Comparison of ENCODE assay signal across 8 cellular contexts in the genomic region with DNA sequence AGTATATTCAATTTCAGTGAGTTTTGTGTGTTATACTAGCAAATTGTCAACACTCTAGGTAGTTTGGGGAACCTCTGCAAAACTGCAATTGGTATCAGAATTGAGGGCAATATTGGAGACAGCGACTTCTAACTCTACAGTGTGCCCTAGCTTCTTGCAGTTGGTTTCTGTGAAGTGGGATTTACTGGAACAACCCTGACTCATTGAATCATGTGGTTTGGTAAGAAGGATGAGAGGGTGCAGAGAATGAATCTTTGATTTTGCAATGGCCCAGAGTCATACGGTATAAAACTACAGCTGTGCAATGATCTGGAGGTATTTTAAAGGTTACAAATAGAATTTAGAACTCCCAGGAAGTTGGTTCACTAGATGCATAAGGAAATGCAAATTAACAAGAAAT.
A peak's percentile ranks its signal among the peaks of the same experiment; 100 is the strongest.
DNase-seq lines count a peak whose midpoint lies in the region; ATAC-seq, FAIRE-seq and TF ChIP-seq lines count a peak whose summit lies in the region.

No MANE protein-coding gene starts in this region.

- H3K27me3 Mint-ChIP-seq in activated T-helper 2 cell treated with anti-CD3 and anti-CD28 coated beads, Interferon-gamma antibody, Interleukin-2, Interleukin-4, amounts not matched to agents 10 μg/mL and 5 μg/mL and 100 μg/mL, durations not matched to agents 14 hours and 24 hours and 36 hours (ENCODE audit: low read depth) = no peaks in the 10 kb centered on the region

- H3K9me1 ChIP-seq in IMR-90 (ENCODE audit: insufficient read depth, low read length) = no peaks in the 10 kb centered on the region

- TF ChIP-seq CTCF in AG10803 (conservative IDR thresholded peaks at IDR 0.05; ENCODE audit: low read length) (no peak), IMR-90 (conservative IDR thresholded peaks at IDR 0.05; ENCODE audit: low read depth, low read length) (no peak), kidney (IDR thresholded peaks at IDR 0.05; ENCODE audit: borderline replicate concordance, extremely low read depth, insufficient read depth) (no peak), tibial nerve (IDR thresholded peaks at IDR 0.05) (no peak), vagina (IDR thresholded peaks at IDR 0.05) (no peak)

- no peak overlapping the region for H3K23ac ChIP-seq in IMR-90 (ENCODE audit: low read depth, low read length)

- POLR2A ChIA-PET in IMR-90 (lab: Charles Lee; ENCODE audit: unreplicated experiment) = no interaction called here

- DNase-seq in AG10803 (ENCODE audit: low read depth) (peak; percentile 65), IMR-90 (peak; percentile 69), kidney (no peak), tibial nerve (ENCODE audit: low spot score in 2 of 2) (no peak), vagina (ENCODE audit: extremely low spot score in 2 of 2) (no peak)
- DNase-seq in activated T-helper 2 cell treated with anti-CD3 and anti-CD28 coated beads, Interferon-gamma antibody, Interleukin-2, Interleukin-4, amounts not matched to agents 10 μg/mL and 5 μg/mL and 100 μg/mL, durations not matched to agents 14 hours and 24 hours and 36 hours (ENCODE audit: low spot score) = no peak

- no peaks in the 10 kb centered on the region for H4K20me1 ChIP-seq in IMR-90 (ENCODE audit: insufficient read depth, low read length)

- H3K9me3 Mint-ChIP-seq in activated T-helper 2 cell treated with anti-CD3 and anti-CD28 coated beads, Interferon-gamma antibody, Interleukin-2, Interleukin-4, amounts not matched to agents 10 μg/mL and 5 μg/mL and 100 μg/mL, durations not matched to agents 14 hours and 24 hours and 36 hours = no peaks in the 10 kb centered on the region

- no peak overlapping the region for H3K9ac ChIP-seq in IMR-90 (ENCODE audit: low read depth, low read length)
- H3K9ac ChIP-seq in kidney (ENCODE audit: low read length in 2 of 2) = no peak overlapping the region

- H2AK5ac ChIP-seq in IMR-90 (ENCODE audit: low read depth, low read length) = no peak overlapping the region

- H2BK15ac ChIP-seq in IMR-90 (ENCODE audit: low read depth, low read length) = no peak overlapping the region

- H2BK20ac ChIP-seq in IMR-90 (ENCODE audit: low read depth, low read length) = no peak overlapping the region

- H3K4me3 ChIP-seq in AG10803 (ENCODE audit: low read length) (no peak overlapping the region), IMR-90 (ENCODE audit: insufficient read depth, low read depth, low read length) (no peak overlapping the region), kidney (ENCODE audit: low read length in 2 of 2) (peak overlapping the region; percentile 57 to 64), tibial nerve (peak overlapping the region in 2 of 4 donors; percentile 21 to 24), vagina (no peak overlapping the region)

- ATAC-seq in IMR-90 (ENCODE audit: low read depth) (peak; percentile 62), GM21390 (IDR thresholded peaks at IDR 0.05; ENCODE audit: unreplicated experiment) (no peak), GM21526 (IDR thresholded peaks at IDR 0.05; ENCODE audit: low FRiP score, unreplicated experiment) (no peak)

- in situ Hi-C loops in IMR-90 (cut with MboI; ENCODE audit: low sequenced_read_pairs) = no loop called here

- no peak overlapping the region for H4K5ac ChIP-seq in IMR-90 (ENCODE audit: low read depth, low read length)

- no peaks in the 10 kb centered on the region for H3K79me1 ChIP-seq in IMR-90 (ENCODE audit: low read depth in 1 of 2, low read length in 2 of 2)

- H2AK9ac ChIP-seq in IMR-90 (replicated peaks; ENCODE audit: low read depth, low read length, poor library complexity) = no peak overlapping the region

- no peaks in the 10 kb centered on the region for H3K9me3 ChIP-seq in IMR-90 (ENCODE audit: control insufficient read depth, insufficient read depth, low read length)
- no peaks in the 10 kb centered on the region for H3K9me3 ChIP-seq in kidney (ENCODE audit: control insufficient read depth in 1 of 2, low read length in 2 of 2)
- H3K9me3 ChIP-seq in tibial nerve = no peaks in the 10 kb centered on the region
- no peaks in the 10 kb centered on the region for H3K9me3 ChIP-seq in vagina

- H2BK120ac ChIP-seq in IMR-90 (ENCODE audit: low read depth, low read length) = no peak overlapping the region

- H3K14ac ChIP-seq in IMR-90 (replicated peaks; ENCODE audit: low read depth, low read length) = no peak overlapping the region

- H4K8ac ChIP-seq in IMR-90 (ENCODE audit: low read depth in 2 of 2, low read length in 2 of 2) = no peak overlapping the region

- H3K4me1 Mint-ChIP-seq in activated T-helper 2 cell treated with anti-CD3 and anti-CD28 coated beads, Interferon-gamma antibody, Interleukin-2, Interleukin-4, amounts not matched to agents 10 μg/mL and 5 μg/mL and 100 μg/mL, durations not matched to agents 14 hours and 24 hours and 36 hours (ENCODE audit: low read depth) = peaks cover 7% of the 10 kb centered on the region

- H3K4ac ChIP-seq in IMR-90 (ENCODE audit: low read depth, low read length) = no peak overlapping the region

- 0 out of 2 replicates have a peak, but pooled peaks cover 2% of the 10 kb centered on the region for H3K4me1 ChIP-seq in IMR-90 (ENCODE audit: control insufficient read depth, insufficient read depth, low read length)
- H3K4me1 ChIP-seq in kidney (ENCODE audit: control insufficient read depth in 1 of 2, insufficient read depth in 1 of 2, low read depth in 1 of 2, low read length in 2 of 2) = no peaks in the 10 kb centered on the region
- peaks cover 0 to 11% (median 2%) of the 10 kb centered on the region in 4 donors for H3K4me1 ChIP-seq in tibial nerve
- no peaks in the 10 kb centered on the region for H3K4me1 ChIP-seq in vagina

- no peak overlapping the region for H3K18ac ChIP-seq in IMR-90 (ENCODE audit: low read depth, low read length)

- TF ChIP-seq POLR2A in IMR-90 (IDR thresholded peaks at IDR 0.05; ENCODE audit: low read depth, low read length) (no peak), tibial nerve (IDR thresholded peaks at IDR 0.05) (no peak), vagina (IDR thresholded peaks at IDR 0.05) (no peak)

- H3K27ac Mint-ChIP-seq in activated T-helper 2 cell treated with anti-CD3 and anti-CD28 coated beads, Interferon-gamma antibody, Interleukin-2, Interleukin-4, amounts not matched to agents 10 μg/mL and 5 μg/mL and 100 μg/mL, durations not matched to agents 14 hours and 24 hours and 36 hours = peak overlapping the region; percentile 57

- dilution Hi-C loops in IMR-90 (cut with HindIII; ENCODE audit: low sequenced_read_pairs, unreplicated experiment) = no loop called here

- CTCF ChIA-PET in IMR-90 (lab: Yijun Ruan, JAX) = interaction anchor here (0.9 kb wide), 1 partner anchor 34 kb away, joined by 4 read pairs; no protein-coding TSS in a partner anchor

- H2AFZ ChIP-seq in IMR-90 (replicated peaks; ENCODE audit: low read length, poor library complexity) = no peak overlapping the region

- no peak for TF ChIP-seq RAD21 in IMR-90 (IDR thresholded peaks at IDR 0.05; ENCODE audit: low read length)

- H4K91ac ChIP-seq in IMR-90 (ENCODE audit: insufficient read depth, low read depth, low read length) = no peak overlapping the region

- intact Hi-C loops in IMR-90 (cut with micrococcal nuclease) (no loop called here), kidney (cut with DNase I) (no loop called here), vagina (cut with DNase I) (no loop called here)
- intact Hi-C loops in activated T-helper 2 cell treated with anti-CD3 and anti-CD28 coated beads, Interferon-gamma antibody, Interleukin-2, Interleukin-4, amounts not matched to agents 10 μg/mL and 5 μg/mL and 100 μg/mL, durations not matched to agents 14 hours and 24 hours and 36 hours (cut with micrococcal nuclease) = loop anchor here (10.0 kb wide), 1 partner anchor 787 kb away; no protein-coding TSS in a partner anchor

- H2BK5ac ChIP-seq in IMR-90 (ENCODE audit: low read depth, low read length, poor library complexity, severe bottlenecking) = no peak overlapping the region

- no peak for FAIRE-seq in kidney (lab: Jason Lieb, UNC)

- no peak overlapping the region for H3K56ac ChIP-seq in IMR-90 (ENCODE audit: extremely low read depth, insufficient read depth, low read length)

- H3K4me2 ChIP-seq in IMR-90 (ENCODE audit: low read depth, low read length) = peak overlapping the region; percentile 39; the same call in 1 of the 2 replicates

- H3K36me3 ChIP-seq in IMR-90 (ENCODE audit: control insufficient read depth, insufficient read depth, low read length) (no peaks in the 10 kb centered on the region), kidney (ENCODE audit: control insufficient read depth in 1 of 2, insufficient read depth in 2 of 2, low read length in 2 of 2) (no peaks in the 10 kb centered on the region), tibial nerve (no peaks in the 10 kb centered on the region), vagina (no peaks in the 10 kb centered on the region)

- H3K4me3 Mint-ChIP-seq in activated T-helper 2 cell treated with anti-CD3 and anti-CD28 coated beads, Interferon-gamma antibody, Interleukin-2, Interleukin-4, amounts not matched to agents 10 μg/mL and 5 μg/mL and 100 μg/mL, durations not matched to agents 14 hours and 24 hours and 36 hours (ENCODE audit: low read depth) = peak overlapping the region; percentile 43

- H3K27me3 ChIP-seq in IMR-90 (ENCODE audit: control insufficient read depth, insufficient read depth, low read length) (no peaks in the 10 kb centered on the region), tibial nerve (no peaks in the 10 kb centered on the region), vagina (no peaks in the 10 kb centered on the region)

- H3K36me3 Mint-ChIP-seq in activated T-helper 2 cell treated with anti-CD3 and anti-CD28 coated beads, Interferon-gamma antibody, Interleukin-2, Interleukin-4, amounts not matched to agents 10 μg/mL and 5 μg/mL and 100 μg/mL, durations not matched to agents 14 hours and 24 hours and 36 hours (ENCODE audit: low read depth) = no peaks in the 10 kb centered on the region

- no TSS peak for BruUV-seq in IMR-90 (replicated peaks; lab: Mats Ljungman, UMichigan)

- H3K27ac ChIP-seq in IMR-90 (ENCODE audit: insufficient read depth, low read length) = no peak overlapping the region
- no peak overlapping the region for H3K27ac ChIP-seq in kidney (ENCODE audit: low read depth in 2 of 2, low read length in 2 of 2)
- no peak overlapping the region for H3K27ac ChIP-seq in tibial nerve
- H3K27ac ChIP-seq in vagina = no peak overlapping the region

- TF ChIP-seq EP300 in tibial nerve (IDR thresholded peaks at IDR 0.05) = no peak

- WGBS in IMR-90 (ENCODE audit: extremely low coverage in 2 of 2, insufficient read length in 1 of 2), 2 experiments = 67% methylated on average over 1 of the region's 2 CpGs; no CpG with 5 or more reads in 1 of the 2 experiments
- WGBS in tibial nerve, 2 donors = 63 to 78% methylated on average over 2 of the region's 2 CpGs

TF ChIP-seq in IMR-90, 13 proteins besides CTCF, POLR2A, EP300 and RAD21:
- TF ChIP-seq BHLHE40 (IDR thresholded peaks at IDR 0.05; ENCODE audit: low read depth, low read length) (no peak), CEBPB (IDR thresholded peaks at IDR 0.05; ENCODE audit: low read depth, low read length) (peak; percentile 61; the same call in 1 of the 2 replicates), SMC3 (IDR thresholded peaks at IDR 0.05; ENCODE audit: low read depth, low read length) (no peak), RFX5 (IDR thresholded peaks at IDR 0.05; ENCODE audit: low read depth, low read length) (no peak), MAFK (IDR thresholded peaks at IDR 0.05; ENCODE audit: low read depth, low read length) (no peak), MAZ (IDR thresholded peaks at IDR 0.05; ENCODE audit: borderline replicate concordance, low read depth, low read length) (no peak), NFE2L2 (IDR thresholded peaks at IDR 0.05; ENCODE audit: low read depth, low read length) (no peak)
TF ChIP-seq in IMR-90: peak in this region for 1.

Comparison
In these comparisons a context has a peak if more than half of its experiments do, and no peak if none do; other contexts are left out.
1. DNase-seq: peak in AG10803 (single experiment) and IMR-90 (single experiment); none in activated T-helper 2 cell treated with anti-CD3 and anti-CD28 coated beads, Interferon-gamma antibody, Interleukin-2, Interleukin-4, amounts not matched to agents 10 μg/mL and 5 μg/mL and 100 μg/mL, durations not matched to agents 14 hours and 24 hours and 36 hours (single experiment), kidney (single experiment), tibial nerve (0 of 2) and vagina (0 of 2).
2. H3K4me3 ChIP-seq: peak in kidney (2 of 2); none in AG10803 (single experiment), IMR-90 (single experiment) and vagina (0 of 2).